1 cellular context compared by ENCODE assay signal in the genomic region with DNA sequence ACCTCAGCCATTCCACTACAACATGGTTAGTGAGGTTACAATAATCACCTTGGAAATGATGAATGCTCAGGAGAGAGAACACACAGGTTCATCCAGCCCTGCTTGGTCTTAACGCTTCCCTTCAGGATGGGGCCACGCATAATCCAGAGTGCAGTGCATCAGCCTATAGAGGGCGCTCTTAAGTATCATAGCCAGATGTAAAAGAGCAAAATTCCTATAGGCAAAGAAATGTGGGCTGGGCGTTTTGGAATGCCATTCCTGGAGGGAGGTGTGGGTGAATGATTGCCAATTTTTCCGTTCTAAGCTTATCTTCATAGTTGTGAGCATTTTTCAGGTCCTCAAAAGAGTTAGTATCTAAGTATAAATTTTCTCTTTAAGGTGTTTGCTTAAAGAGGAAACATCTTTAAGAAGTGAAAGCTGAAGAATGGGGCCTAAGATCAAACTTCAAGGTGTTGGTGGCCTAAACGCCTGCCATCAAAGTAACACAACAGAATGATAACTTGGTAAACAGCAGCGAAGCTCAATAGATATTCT.
TF ChIP-seq lines count a peak whose summit lies in the region.

No MANE protein-coding gene starts in this region.

TF ChIP-seq in IMR-90, 13 proteins besides CTCF, POLR2A, EP300 and RAD21 (continued from another document):
- TF ChIP-seq MAFK (IDR thresholded peaks at IDR 0.05; ENCODE audit: low read depth, low read length), result no peak
- TF ChIP-seq CHD1 (IDR thresholded peaks at IDR 0.05; ENCODE audit: low read depth, low read length), result no peak
- no peak for TF ChIP-seq SMC3 (IDR thresholded peaks at IDR 0.05; ENCODE audit: low read depth, low read length)
- no peak for TF ChIP-seq RFX5 (IDR thresholded peaks at IDR 0.05; ENCODE audit: low read depth, low read length)
- no peak for TF ChIP-seq FOS (IDR thresholded peaks at IDR 0.05; ENCODE audit: low read depth, low read length)
- no peak for TF ChIP-seq CEBPB (IDR thresholded peaks at IDR 0.05; ENCODE audit: low read depth, low read length)
- no peak for TF ChIP-seq BHLHE40 (IDR thresholded peaks at IDR 0.05; ENCODE audit: low read depth, low read length)
- no peak for TF ChIP-seq NFE2L2 (IDR thresholded peaks at IDR 0.05; ENCODE audit: low read depth, low read length)
- no peak for TF ChIP-seq RCOR1 (IDR thresholded peaks at IDR 0.05; ENCODE audit: insufficient replicate concordance, low read length)
